10 cellular contexts compared by ENCODE assay signal in the genomic region with DNA sequence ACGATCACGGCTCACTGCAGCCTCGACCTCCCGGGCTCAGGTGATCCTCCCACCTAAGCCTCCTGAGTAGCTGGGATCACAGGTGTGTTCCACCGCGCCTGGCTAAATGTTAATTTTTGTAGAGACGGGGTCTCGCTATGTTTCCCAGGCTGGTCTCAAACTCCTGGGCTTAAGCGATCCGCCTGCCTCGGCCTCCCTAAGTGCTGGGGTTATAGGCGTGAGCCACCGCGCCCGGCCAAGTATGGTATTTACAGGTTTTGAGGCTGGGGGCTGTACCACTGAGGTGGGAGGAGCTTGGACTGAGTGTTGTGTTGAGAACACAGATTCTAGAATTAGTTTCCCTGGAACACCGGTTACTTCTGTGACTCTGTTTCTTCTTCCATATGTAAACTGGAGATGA. TPM values are rescaled to one million over a fixed set of nuclear protein-coding genes. Genes with fewer than 3 reads are reported as not detected.
DNase-seq lines count a peak whose midpoint lies in the region; ATAC-seq, FAIRE-seq and TF ChIP-seq lines count a peak whose summit lies in the region.
"Had no signal": no experiment of that assay in that cellular context is flagged by ENCODE, and none has a peak within 500 bp of the region (broad histone marks: within the 10 kb centered on the region; RNA-seq: fewer than 3 reads in every experiment).

No MANE protein-coding gene starts in this region.

- H3K27ac ChIP-seq in A549: no peak overlapping the region
- H3K27ac ChIP-seq: vagina had no signal

- peaks cover 18% of the 10 kb centered on the region for H3K4me1 Mint-ChIP-seq in Calu3 (ENCODE audit: low read depth, unreplicated experiment)
- H3K4me1 Mint-ChIP-seq in activated B cell treated with CpG ODN at 0.5 μM for 24 hours: peaks cover 57% of the 10 kb centered on the region

- H3K9me3 ChIP-seq in A549: no peaks in the 10 kb centered on the region
- no peaks in the 10 kb centered on the region for H3K9me3 ChIP-seq in iPS-18c (ENCODE audit: control insufficient read depth, insufficient read depth, low read length)
- H3K9me3 ChIP-seq: vagina had no signal

- no TSS peak for BruUV-seq in Calu3 (replicated peaks; lab: Mats Ljungman, UMichigan)

- intact Hi-C loops in Calu3 (cut with micrococcal nuclease; ENCODE audit: unreplicated experiment) (no loop called here), activated B cell treated with CpG ODN at 0.5 μM for 24 hours (cut with micrococcal nuclease) (loop anchor here (1.0 to 5.0 kb wide), 5 partner anchors 9 to 420 kb away; a partner anchor contains a TSS), sciatic nerve (cut with DNase I) (no loop called here)

- H3K4me3 ChIP-seq in A549: no peak overlapping the region; the same call in 2 of the 3 replicates
- peak overlapping the region; percentile 52; the same call in 1 of the 2 replicates for H3K4me3 ChIP-seq in iPS-18c (ENCODE audit: insufficient read depth, low read depth, low read length)

- FAIRE-seq in A549 (lab: Jason Lieb, UNC): no peak
- FAIRE-seq: small intestine had no signal

- H3K36me3 Mint-ChIP-seq in Calu3 (ENCODE audit: insufficient read depth, unreplicated experiment) (peaks cover 20% of the 10 kb centered on the region), activated B cell treated with CpG ODN at 0.5 μM for 24 hours (ENCODE audit: low read depth) (no peaks in the 10 kb centered on the region)

- peak overlapping the region; percentile 99; the same call in 2 of the 3 replicates for H3K4me2 ChIP-seq in A549

- H3K4me3 Mint-ChIP-seq in Calu3 (ENCODE audit: low read depth, unreplicated experiment) (peak overlapping the region; percentile 74), activated B cell treated with CpG ODN at 0.5 μM for 24 hours (peak overlapping the region; percentile 74)

- TF ChIP-seq CTCF in A549 (IDR thresholded peaks at IDR 0.05) (no peak), Calu3 (IDR thresholded peaks at IDR 0.05; ENCODE audit: unreplicated experiment) (no peak), activated B cell treated with CpG ODN at 0.5 μM for 24 hours (IDR thresholded peaks at IDR 0.05) (no peak)

- no peak for TF ChIP-seq RAD21 in A549 (conservative IDR thresholded peaks at IDR 0.05 in 1 of 2, IDR thresholded peaks at IDR 0.05 in 1 of 2)

- TF ChIP-seq EP300 in A549 (IDR thresholded peaks at IDR 0.05): no peak

- no peaks in the 10 kb centered on the region for H3K9me3 Mint-ChIP-seq in Calu3 (ENCODE audit: low read depth, unreplicated experiment)
- H3K9me3 Mint-ChIP-seq in activated B cell treated with CpG ODN at 0.5 μM for 24 hours: no peaks in the 10 kb centered on the region

- 92% methylated on average over 16 of the region's 16 CpGs for WGBS in A549 (ENCODE audit: missing lambda C conversion rate)

- no peak for TF ChIP-seq POLR2A in A549 (IDR thresholded peaks at IDR 0.05; ENCODE audit: low read length)

- CTCF ChIA-PET in A549 (lab: Yijun Ruan, JAX): interaction anchor here (0.6 to 17.6 kb wide), 8 partner anchors 8 to 156 kb away, joined by 3 to 418 read pairs (median 37); a partner anchor contains a TSS
- CTCF ChIA-PET in Calu3 (lab: Charles Lee): interaction anchor here (0.6 to 1.6 kb wide), 2 partner anchors 58 to 60 kb away, joined by 4 to 6 read pairs; no protein-coding TSS in a partner anchor
- CTCF ChIA-PET in activated B cell treated with CpG ODN at 0.5 μM for 24 hours (lab: Charles Lee): interaction anchor here (2.0 to 3.8 kb wide), 2 partner anchors 18 to 60 kb away, joined by 5 to 13 read pairs; no protein-coding TSS in a partner anchor

- ATAC-seq in A549 (no peak), activated B cell treated with CpG ODN at 0.5 μM for 24 hours (ENCODE audit: low read depth) (no peak), sciatic nerve (no peak), HG03432 (IDR thresholded peaks at IDR 0.05; ENCODE audit: unreplicated experiment) (no peak)

- DNase-seq in A549 (ENCODE audit: low read depth in 1 of 2, low spot score in 1 of 2) (no peak), Calu3 (no peak), activated B cell treated with CpG ODN at 0.5 μM for 24 hours (no peak), COLO668 (lab: John Stamatoyannopoulos, UW; ENCODE audit: unreplicated experiment) (no peak), sciatic nerve (ENCODE audit: low spot score) (no peak), NCI-H2107 (lab: John Stamatoyannopoulos, UW) (no peak)
- DNase-seq: small intestine had no signal

- no peak overlapping the region for H3K27ac Mint-ChIP-seq in Calu3 (ENCODE audit: unreplicated experiment)
- H3K27ac Mint-ChIP-seq in activated B cell treated with CpG ODN at 0.5 μM for 24 hours: no peak overlapping the region

- H3K27me3 Mint-ChIP-seq in Calu3 (ENCODE audit: unreplicated experiment): peaks cover 31% of the 10 kb centered on the region
- H3K27me3 Mint-ChIP-seq in activated B cell treated with CpG ODN at 0.5 μM for 24 hours: peaks cover 8% of the 10 kb centered on the region

- H3K4me1 ChIP-seq in A549: peaks cover 17% of the 10 kb centered on the region

- POLR2A ChIA-PET in A549 (lab: Yijun Ruan, JAX): interaction anchor here (0.5 to 1.1 kb wide), 4 partner anchors 8 to 95 kb away, joined by 3 to 4 read pairs (median 3); no protein-coding TSS in a partner anchor
- POLR2A ChIA-PET in activated B cell treated with CpG ODN at 0.5 μM for 24 hours (lab: Charles Lee): interaction anchor here (0.5 to 2.6 kb wide), 5 partner anchors 10 to 496 kb away, joined by 3 to 10 read pairs (median 4); a partner anchor contains a TSS

TF ChIP-seq in A549, 52 proteins besides CTCF, POLR2A, EP300 and RAD21:
- no peak for TF ChIP-seq JUN (IDR thresholded peaks at IDR 0.05)
- TF ChIP-seq ZNF302 (CRISPR knock-in tag; IDR thresholded peaks at IDR 0.05): no peak
- TF ChIP-seq TFCP2L1 (CRISPR knock-in tag; IDR thresholded peaks at IDR 0.05): no peak
- no peak for TF ChIP-seq NR3C1 (IDR thresholded peaks at IDR 0.05)
- no peak for TF ChIP-seq RNF2 (IDR thresholded peaks at IDR 0.05; ENCODE audit: borderline replicate concordance, low read depth)
- TF ChIP-seq CEBPB (IDR thresholded peaks at IDR 0.05): no peak
- no peak for TF ChIP-seq ZFP36 (IDR thresholded peaks at IDR 0.05; ENCODE audit: borderline replicate concordance, partially characterized antibody)
- TF ChIP-seq KDM1A (IDR thresholded peaks at IDR 0.05; ENCODE audit: low read depth): no peak
- TF ChIP-seq FOSB (CRISPR knock-in tag; IDR thresholded peaks at IDR 0.05): no peak
- TF ChIP-seq, protein P1, sequence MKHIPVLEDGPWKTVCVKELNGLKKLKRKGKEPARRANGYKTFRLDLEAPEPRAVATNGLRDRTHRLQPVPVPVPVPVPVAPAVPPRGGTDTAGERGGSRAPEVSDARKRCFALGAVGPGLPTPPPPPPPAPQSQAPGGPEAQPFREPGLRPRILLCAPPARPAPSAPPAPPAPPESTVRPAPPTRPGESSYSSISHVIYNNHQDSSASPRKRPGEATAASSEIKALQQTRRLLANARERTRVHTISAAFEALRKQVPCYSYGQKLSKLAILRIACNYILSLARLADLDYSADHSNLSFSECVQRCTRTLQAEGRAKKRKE (CRISPR knock-in tag; IDR thresholded peaks at IDR 0.05; ENCODE audit: low read depth): no peak
- TF ChIP-seq RARB (CRISPR knock-in tag; IDR thresholded peaks at IDR 0.05): no peak
- no peak for TF ChIP-seq PHF8 (IDR thresholded peaks at IDR 0.05; ENCODE audit: borderline replicate concordance, low read depth)
- no peak for TF ChIP-seq NFE2L2 (conservative IDR thresholded peaks at IDR 0.05; ENCODE audit: low read length)
- TF ChIP-seq POLR2AphosphoS2 (conservative IDR thresholded peaks at IDR 0.05; ENCODE audit: low read length): no peak
- no peak for TF ChIP-seq HEYL (CRISPR knock-in tag; IDR thresholded peaks at IDR 0.05)
- no peak for TF ChIP-seq BHLHE40 (IDR thresholded peaks at IDR 0.05; ENCODE audit: low read depth, low read length)
- no peak for TF ChIP-seq HOXB13 (CRISPR knock-in tag; IDR thresholded peaks at IDR 0.05; ENCODE audit: low read depth)
- no peak for TF ChIP-seq HOXA7 (CRISPR knock-in tag; IDR thresholded peaks at IDR 0.05)
- no peak for TF ChIP-seq SMC3 (IDR thresholded peaks at IDR 0.05)
TF ChIP-seq in A549: peak in this region for 0.

RNA-seq across cellular contexts. Expression of a gene that starts 0.5 kb away (rescaled TPM):
- polyA plus RNA-seq in A549 (2011; rRNA removed): 9.2 and 9.8 TPM in 2 replicates
- 8.9 and 11.1 TPM in 2 replicates for polyA plus RNA-seq in A549 (2012; cell fraction: cytosol; rRNA removed)
- 6.6 TPM in 2 replicates for polyA plus RNA-seq in A549 (2012; cell fraction: nucleus; rRNA removed)
- polyA plus RNA-seq in A549 (2017; fragmentation: RNase III; extraction: RNeasy Plus Mini Kit Qiagen cat#74134 plus additional on column Dnase treatment): 6.6 to 11.2 TPM (median 10.5 TPM) in 3 replicates
- 1.2 and 1.5 TPM in 2 replicates for polyA minus RNA-seq in A549 (2011; rRNA and poly(A)+ RNA removed)
- 5.0 and 6.8 TPM in 2 replicates for total RNA-seq in Calu3 (2022)
- total RNA-seq in activated B cell treated with CpG ODN at 0.5 μM for 24 hours: 0.80 and 1.4 TPM in 2 replicates
- total RNA-seq in sciatic nerve: 1.8 TPM

RNA-seq across cellular contexts. Expression of a gene that starts 0.9 kb away (rescaled TPM):
- polyA plus RNA-seq in A549 (2011; rRNA removed) (4.7 and 5.3 TPM in 2 replicates), A549 (2017; fragmentation: RNase III; extraction: RNeasy Plus Mini Kit Qiagen cat#74134 plus additional on column Dnase treatment) (6.3 to 9.0 TPM (median 8.1 TPM) in 3 replicates)
- 4.7 and 7.4 TPM in 2 replicates for polyA plus RNA-seq in A549 (2012; cell fraction: cytosol; rRNA removed)
- 5.4 and 5.8 TPM in 2 replicates for polyA plus RNA-seq in A549 (2012; cell fraction: nucleus; rRNA removed)
- polyA minus RNA-seq in A549 (2011; rRNA and poly(A)+ RNA removed): 6.7 and 10.8 TPM in 2 replicates
- total RNA-seq in Calu3 (2022) (5.7 and 7.2 TPM in 2 replicates), activated B cell treated with CpG ODN at 0.5 μM for 24 hours (1.2 and 1.5 TPM in 2 replicates), sciatic nerve (4.0 TPM)

RNA-seq across cellular contexts. Expression of a gene that starts 9.5 kb away (rescaled TPM):
- polyA plus RNA-seq in A549 (2011; rRNA removed) (59.1 and 64.5 TPM in 2 replicates), A549 (2017; fragmentation: RNase III; extraction: RNeasy Plus Mini Kit Qiagen cat#74134 plus additional on column Dnase treatment) (83.8 to 94.6 TPM (median 94.3 TPM) in 3 replicates)
- polyA plus RNA-seq in A549 (2012; cell fraction: cytosol; rRNA removed): 58.8 and 103 TPM in 2 replicates
- polyA plus RNA-seq in A549 (2012; cell fraction: nucleus; rRNA removed): 93.7 and 118 TPM in 2 replicates
- 72.4 and 90.8 TPM in 2 replicates for polyA minus RNA-seq in A549 (2011; rRNA and poly(A)+ RNA removed)
- total RNA-seq in Calu3 (2022) (194 and 219 TPM in 2 replicates), activated B cell treated with CpG ODN at 0.5 μM for 24 hours (294 and 300 TPM in 2 replicates), sciatic nerve (72.1 TPM)

RNA-seq across cellular contexts. Expression of a gene that starts 30.0 kb away (rescaled TPM):
- polyA plus RNA-seq in A549 (2011; rRNA removed): 27.9 and 48.8 TPM in 2 replicates
- 90.2 and 102 TPM in 2 replicates for polyA plus RNA-seq in A549 (2012; cell fraction: cytosol; rRNA removed)
- polyA plus RNA-seq in A549 (2012; cell fraction: nucleus; rRNA removed): 424 and 553 TPM in 2 replicates
- 0.57 to 0.65 TPM (median 0.58 TPM) in 3 replicates for polyA plus RNA-seq in A549 (2017; fragmentation: RNase III; extraction: RNeasy Plus Mini Kit Qiagen cat#74134 plus additional on column Dnase treatment)
- polyA minus RNA-seq in A549 (2011; rRNA and poly(A)+ RNA removed): 82.7 and 141 TPM in 2 replicates
- 18.7 and 23.8 TPM in 2 replicates for total RNA-seq in Calu3 (2022)
- 16.8 and 20.4 TPM in 2 replicates for total RNA-seq in activated B cell treated with CpG ODN at 0.5 μM for 24 hours
- 3.7 TPM for total RNA-seq in sciatic nerve
